Comparison of ENCODE assay signal across 1 cellular context in genomic region chr1:9421533-9421873, GRCh38.
TF ChIP-seq lines count a peak whose summit lies in the region.

No MANE protein-coding gene starts in this region.

TF ChIP-seq in HepG2, 621 proteins besides CTCF, POLR2A, EP300 and RAD21 (continued from another document):
- TF ChIP-seq PREB (CRISPR knock-in tag; IDR thresholded peaks at IDR 0.05) (no peak), TBX2 (CRISPR knock-in tag; IDR thresholded peaks at IDR 0.05; ENCODE audit: borderline replicate concordance) (peak; percentile 18; the same call in 1 of the 2 replicates), TFDP2 (CRISPR knock-in tag; IDR thresholded peaks at IDR 0.05) (no peak), HNF4A (CRISPR knock-in tag; IDR thresholded peaks at IDR 0.05) (peak; percentile 39), ZFYVE20 (CRISPR knock-in tag; IDR thresholded peaks at IDR 0.05; ENCODE audit: borderline replicate concordance, low read depth) (no peak), CREB1 (IDR thresholded peaks at IDR 0.05) (peak; percentile 39; the same call in 1 of the 2 replicates), CREB1 (CRISPR knock-in tag; IDR thresholded peaks at IDR 0.05) (no peak), SALL1 (CRISPR knock-in tag; IDR thresholded peaks at IDR 0.05) (peak; percentile 24; the same call in 1 of the 2 replicates), HBP1 (CRISPR knock-in tag; IDR thresholded peaks at IDR 0.05; ENCODE audit: low read depth) (no peak), SAP130 (CRISPR knock-in tag; IDR thresholded peaks at IDR 0.05; ENCODE audit: low read depth) (peak; percentile 17; the same call in 1 of the 2 replicates), SRSF4 (IDR thresholded peaks at IDR 0.05; ENCODE audit: low read depth, low read length, poor library complexity, severe bottlenecking) (no peak), USF2 (IDR thresholded peaks at IDR 0.05; ENCODE audit: low read depth, low read length) (peak; percentile 47), USF2 (CRISPR knock-in tag; IDR thresholded peaks at IDR 0.05; ENCODE audit: borderline replicate concordance) (peak; percentile 53; the same call in 1 of the 2 replicates), STAT5B (CRISPR knock-in tag; IDR thresholded peaks at IDR 0.05) (no peak), ZBED4 (CRISPR knock-in tag; IDR thresholded peaks at IDR 0.05; ENCODE audit: borderline replicate concordance) (no peak), KAT8 (CRISPR knock-in tag; IDR thresholded peaks at IDR 0.05) (no peak), FOSL2 (CRISPR knock-in tag; IDR thresholded peaks at IDR 0.05) (peak; percentile 34; the same call in 1 of the 2 replicates)
